ENCODE assay signal across 16 cellular contexts in genomic region chr2:177225965-177226360, GRCh38. TPM values are rescaled to one million over a fixed set of nuclear protein-coding genes. Genes with fewer than 3 reads are reported as not detected.
DNase-seq lines count a peak whose midpoint lies in the region; ATAC-seq, FAIRE-seq and TF ChIP-seq lines count a peak whose summit lies in the region.
"Had no signal": no experiment of that assay in that cellular context is flagged by ENCODE, and none has a peak within 500 bp of the region (broad histone marks: within the 10 kb centered on the region; RNA-seq: fewer than 3 reads in every experiment).

No MANE protein-coding gene starts in this region.

- H3K4me3 ChIP-seq in NB4 (ENCODE audit: low read depth, low read length) (no peak overlapping the region), astrocyte (ENCODE audit: insufficient read depth, low read depth, low read length) (no peak overlapping the region)
- H3K4me3 ChIP-seq: BLaER1, thyroid gland had no signal

- peaks cover 37% of the 10 kb centered on the region for H3K36me3 ChIP-seq in astrocyte (ENCODE audit: insufficient read depth, low read length)

- FAIRE-seq in astrocyte (lab: Jason Lieb, UNC), result no peak
- FAIRE-seq: H1, RCC 7860 had no signal

- peaks cover 23% of the 10 kb centered on the region for H4K20me1 ChIP-seq in astrocyte (ENCODE audit: insufficient read depth, low read length)

- no peaks in the 10 kb centered on the region for H3K79me2 ChIP-seq in astrocyte (ENCODE audit: insufficient read depth, low read length)

- H2AFZ ChIP-seq in astrocyte (ENCODE audit: low read depth, low read length), result no peak overlapping the region

- no peaks in the 10 kb centered on the region for H3K27me3 ChIP-seq in astrocyte (ENCODE audit: insufficient read depth, low read length)
- H3K27me3 ChIP-seq: BLaER1, thyroid gland had no signal

- no peak for TF ChIP-seq POLR2A in NB4 (IDR thresholded peaks at IDR 0.05; ENCODE audit: extremely low read depth, insufficient read length)

- no peaks in the 10 kb centered on the region for H3K27me3 Mint-ChIP-seq in activated naive CD8-positive, alpha-beta T cell
- H3K27me3 Mint-ChIP-seq in activated naive CD8-positive, alpha-beta T cell treated with anti-CD3 and anti-CD28 coated beads, Interleukin-2, amount 50 U/mL, for 24 hours, result no peaks in the 10 kb centered on the region
- no peaks in the 10 kb centered on the region for H3K27me3 Mint-ChIP-seq in astrocyte (ENCODE audit: low read depth, unreplicated experiment)

- H3K4me3 Mint-ChIP-seq in activated naive CD8-positive, alpha-beta T cell, result no peak overlapping the region
- no peak overlapping the region for H3K4me3 Mint-ChIP-seq in activated naive CD8-positive, alpha-beta T cell treated with anti-CD3 and anti-CD28 coated beads, Interleukin-2, amount 50 U/mL, for 24 hours
- no peak overlapping the region for H3K4me3 Mint-ChIP-seq in astrocyte (ENCODE audit: unreplicated experiment)
- no peak overlapping the region for H3K4me3 Mint-ChIP-seq in stimulated activated effector memory CD8-positive, alpha-beta T cell treated with anti-CD3 and anti-CD28 coated beads, Interleukin-12 subunit alpha, Interleukin-12 subunit beta, amount 100 ng/mL, for 72 hours

- no peak for ATAC-seq in activated naive CD8-positive, alpha-beta T cell treated with anti-CD3 and anti-CD28 coated beads, Interleukin-2, amount 50 U/mL, for 24 hours
- ATAC-seq in stimulated activated effector memory CD8-positive, alpha-beta T cell treated with anti-CD3 and anti-CD28 coated beads, Interleukin-12 subunit alpha, Interleukin-12 subunit beta, amount 100 ng/mL, for 72 hours, result no peak
- ATAC-seq in HG03520 (IDR thresholded peaks at IDR 0.05; ENCODE audit: unreplicated experiment), result no peak
- ATAC-seq in HG03139 (IDR thresholded peaks at IDR 0.05; ENCODE audit: unreplicated experiment), result no peak
- ATAC-seq: left cardiac atrium had no signal

- peak overlapping the region; percentile 67 for H3K27ac Mint-ChIP-seq in activated naive CD8-positive, alpha-beta T cell
- H3K27ac Mint-ChIP-seq in activated naive CD8-positive, alpha-beta T cell treated with anti-CD3 and anti-CD28 coated beads, Interleukin-2, amount 50 U/mL, for 24 hours, result no peak overlapping the region
- H3K27ac Mint-ChIP-seq in astrocyte (ENCODE audit: unreplicated experiment), result peak overlapping the region; percentile 55
- peak overlapping the region; percentile 88 for H3K27ac Mint-ChIP-seq in stimulated activated effector memory CD8-positive, alpha-beta T cell treated with anti-CD3 and anti-CD28 coated beads, Interleukin-12 subunit alpha, Interleukin-12 subunit beta, amount 100 ng/mL, for 72 hours

- H3K9ac ChIP-seq in astrocyte (ENCODE audit: low read length), result no peak overlapping the region
- H3K9ac ChIP-seq: BLaER1 had no signal

- H3K4me1 Mint-ChIP-seq in activated naive CD8-positive, alpha-beta T cell (ENCODE audit: low read depth), result peaks cover 44% of the 10 kb centered on the region
- peaks cover 34% of the 10 kb centered on the region for H3K4me1 Mint-ChIP-seq in activated naive CD8-positive, alpha-beta T cell treated with anti-CD3 and anti-CD28 coated beads, Interleukin-2, amount 50 U/mL, for 24 hours
- peaks cover 7% of the 10 kb centered on the region for H3K4me1 Mint-ChIP-seq in astrocyte (ENCODE audit: low read depth, unreplicated experiment)
- peaks cover 29% of the 10 kb centered on the region for H3K4me1 Mint-ChIP-seq in stimulated activated effector memory CD8-positive, alpha-beta T cell treated with anti-CD3 and anti-CD28 coated beads, Interleukin-12 subunit alpha, Interleukin-12 subunit beta, amount 100 ng/mL, for 72 hours

- no peak for DNase-seq in activated naive CD8-positive, alpha-beta T cell treated with anti-CD3 and anti-CD28 coated beads, Interleukin-2, amount 50 U/mL, for 24 hours
- peak; percentile 25 for DNase-seq in NB4 (ENCODE audit: low read depth)
- DNase-seq in astrocyte (ENCODE audit: low read depth), result no peak
- DNase-seq in stimulated activated effector memory CD8-positive, alpha-beta T cell treated with anti-CD3 and anti-CD28 coated beads, Interleukin-12 subunit alpha, Interleukin-12 subunit beta, amount 100 ng/mL, for 72 hours (ENCODE audit: low spot score in 2 of 2), result no peak
- no peak for DNase-seq in AML-193 (lab: John Stamatoyannopoulos, UW)
- DNase-seq: cortex of kidney, left cardiac atrium, NCI-H69, T-helper 2 cell, thyroid gland had no signal

- no peaks in the 10 kb centered on the region for H3K9me3 ChIP-seq in astrocyte (ENCODE audit: insufficient read depth, low read depth, low read length)
- H3K9me3 ChIP-seq: BLaER1, thyroid gland had no signal

- no peak overlapping the region for H3K27ac ChIP-seq in astrocyte (ENCODE audit: low read depth, low read length)
- H3K27ac ChIP-seq: BLaER1, thyroid gland had no signal

- no peak overlapping the region for H3K4me2 ChIP-seq in astrocyte (ENCODE audit: low read length)
- H3K4me2 ChIP-seq: BLaER1 had no signal

- no peaks in the 10 kb centered on the region for H3K9me3 Mint-ChIP-seq in activated naive CD8-positive, alpha-beta T cell (ENCODE audit: low read depth)
- H3K9me3 Mint-ChIP-seq in activated naive CD8-positive, alpha-beta T cell treated with anti-CD3 and anti-CD28 coated beads, Interleukin-2, amount 50 U/mL, for 24 hours, result no peaks in the 10 kb centered on the region
- no peaks in the 10 kb centered on the region for H3K9me3 Mint-ChIP-seq in astrocyte (ENCODE audit: unreplicated experiment)
- no peaks in the 10 kb centered on the region for H3K9me3 Mint-ChIP-seq in stimulated activated effector memory CD8-positive, alpha-beta T cell treated with anti-CD3 and anti-CD28 coated beads, Interleukin-12 subunit alpha, Interleukin-12 subunit beta, amount 100 ng/mL, for 72 hours

- H3K4me1 ChIP-seq in astrocyte (ENCODE audit: insufficient read depth, low read length), result no peaks in the 10 kb centered on the region
- H3K4me1 ChIP-seq: BLaER1 had no signal

- H3K36me3 Mint-ChIP-seq in activated naive CD8-positive, alpha-beta T cell, result peaks cover 28% of the 10 kb centered on the region
- H3K36me3 Mint-ChIP-seq in activated naive CD8-positive, alpha-beta T cell treated with anti-CD3 and anti-CD28 coated beads, Interleukin-2, amount 50 U/mL, for 24 hours (ENCODE audit: low read depth), result peaks cover 57% of the 10 kb centered on the region
- peaks cover 15% of the 10 kb centered on the region for H3K36me3 Mint-ChIP-seq in astrocyte (ENCODE audit: low read depth, unreplicated experiment)
- H3K36me3 Mint-ChIP-seq in stimulated activated effector memory CD8-positive, alpha-beta T cell treated with anti-CD3 and anti-CD28 coated beads, Interleukin-12 subunit alpha, Interleukin-12 subunit beta, amount 100 ng/mL, for 72 hours, result peaks cover 100% of the 10 kb centered on the region

- TF ChIP-seq CTCF in NB4 (IDR thresholded peaks at IDR 0.05; ENCODE audit: low read depth, low read length), result no peak
- no peak for TF ChIP-seq CTCF in astrocyte (IDR thresholded peaks at IDR 0.05; ENCODE audit: insufficient read depth, low read depth, low read length)

RNA-seq across cellular contexts. Expression of gene HNRNPA3, which starts 13.4 kb away (rescaled TPM):
- total RNA-seq in astrocyte, result 147 and 184 TPM in 2 replicates

RNA-seq across cellular contexts. Expression of gene NFE2L2, which starts 38.6 kb away (rescaled TPM):
- total RNA-seq in astrocyte, result 81.0 and 83.3 TPM in 2 replicates
